1 cellular context compared by ENCODE assay signal in genomic region chr1:3403388-3404179, GRCh38.
TF ChIP-seq lines count a peak whose summit lies in the region.

No MANE protein-coding gene starts in this region.

TF ChIP-seq in HCT116, 20 proteins besides CTCF, POLR2A, EP300 and RAD21 (continued from another document):
- TF ChIP-seq REST (IDR thresholded peaks at IDR 0.05; ENCODE audit: low read depth) (no peak), SIN3A (IDR thresholded peaks at IDR 0.05; ENCODE audit: low read depth) (no peak), JUND (IDR thresholded peaks at IDR 0.05) (no peak), EZH2phosphoT487 (IDR thresholded peaks at IDR 0.05; ENCODE audit: borderline replicate concordance) (no peak), EZH2 (IDR thresholded peaks at IDR 0.05) (no peak), ZBTB33 (IDR thresholded peaks at IDR 0.05; ENCODE audit: extremely low read depth, insufficient replicate concordance, low read length) (no peak)
